In genomic region chr17:4968166-4968915, GRCh38 we compare ENCODE assay signal across 1 cellular context.
A peak's percentile ranks its signal among the peaks of the same experiment; 100 is the strongest.
TF ChIP-seq lines count a peak whose summit lies in the region.

No MANE protein-coding gene starts in this region.

TF ChIP-seq in K562, 482 proteins besides CTCF, POLR2A, EP300 and RAD21 (continues in another document):
- TF ChIP-seq ZMIZ1 (IDR thresholded peaks at IDR 0.05; ENCODE audit: low read depth in 2 of 2, low read length in 2 of 2), result no peak
- 0 out of 2 replicates have a peak, but pooled peaks have one; percentile 3 for TF ChIP-seq ZBTB40 (IDR thresholded peaks at IDR 0.05)
- TF ChIP-seq ZBTB40 (CRISPR knock-in tag; IDR thresholded peaks at IDR 0.05), result no peak
- TF ChIP-seq CREBBP (IDR thresholded peaks at IDR 0.05; ENCODE audit: low read depth, low read length), result no peak
- 0 out of 2 replicates have a peak, but pooled peaks have one; percentile 32 for TF ChIP-seq L3MBTL2 (IDR thresholded peaks at IDR 0.05)
- peak in 1 of 2 experiments; percentile 2; a peak in 1 of 4 replicates for TF ChIP-seq MNT (conservative IDR thresholded peaks at IDR 0.05)
- peak; percentile 7; the same call in 1 of the 2 replicates for TF ChIP-seq NR2C2 (CRISPR knock-in tag; IDR thresholded peaks at IDR 0.05)
- no peak; the same call in 1 of the 2 replicates for TF ChIP-seq NR2C2 (tag; IDR thresholded peaks at IDR 0.05)
- TF ChIP-seq USF1 (CRISPR knock-in tag; IDR thresholded peaks at IDR 0.05), result peak; percentile 13; the same call in 1 of the 2 replicates
- 0 out of 2 replicates have a peak, but pooled peaks have one; percentile 21 for TF ChIP-seq ATF6 (CRISPR knock-in tag; IDR thresholded peaks at IDR 0.05)
- TF ChIP-seq MYC (IDR thresholded peaks at IDR 0.05; ENCODE audit: low read depth, low read length), result 0 out of 2 replicates have a peak, but pooled peaks have one; percentile 22
- TF ChIP-seq MYC (CRISPR knock-in tag; IDR thresholded peaks at IDR 0.05; ENCODE audit: borderline replicate concordance, low read depth), result no peak
- peak; percentile 73 for TF ChIP-seq POLR2G (IDR thresholded peaks at IDR 0.05; ENCODE audit: low read depth, low read length)
- TF ChIP-seq RBFOX2 (IDR thresholded peaks at IDR 0.05; ENCODE audit: low read depth, low read length), result peak; percentile 66
- no peak for TF ChIP-seq TRIM25 (IDR thresholded peaks at IDR 0.05; ENCODE audit: borderline replicate concordance)
- TF ChIP-seq HDAC2 (IDR thresholded peaks at IDR 0.05), result peak; percentile 13; the same call in 1 of the 2 replicates
- TF ChIP-seq XRCC5 (IDR thresholded peaks at IDR 0.05; ENCODE audit: low read depth, low read length), result no peak
- 0 out of 2 replicates have a peak, but pooled peaks have one; percentile 76 for TF ChIP-seq FOXP1 (CRISPR knock-in tag; IDR thresholded peaks at IDR 0.05)
- TF ChIP-seq THAP12 (CRISPR knock-in tag; IDR thresholded peaks at IDR 0.05), result no peak
- TF ChIP-seq E2F6 (IDR thresholded peaks at IDR 0.05; ENCODE audit: borderline replicate concordance in 1 of 2, extremely low read depth in 1 of 2, insufficient read depth in 1 of 2, insufficient read length in 1 of 2, low read depth in 1 of 2, low read length in 1 of 2, poor library complexity in 1 of 2, severe bottlenecking in 1 of 2), result peak in 1 of 2 experiments; percentile 64
- peak; percentile 21 for TF ChIP-seq ASH1L (IDR thresholded peaks at IDR 0.05; ENCODE audit: borderline replicate concordance, low read depth, partially characterized antibody)
